Comparison of ENCODE assay signal across 9 cellular contexts in the genomic region with DNA sequence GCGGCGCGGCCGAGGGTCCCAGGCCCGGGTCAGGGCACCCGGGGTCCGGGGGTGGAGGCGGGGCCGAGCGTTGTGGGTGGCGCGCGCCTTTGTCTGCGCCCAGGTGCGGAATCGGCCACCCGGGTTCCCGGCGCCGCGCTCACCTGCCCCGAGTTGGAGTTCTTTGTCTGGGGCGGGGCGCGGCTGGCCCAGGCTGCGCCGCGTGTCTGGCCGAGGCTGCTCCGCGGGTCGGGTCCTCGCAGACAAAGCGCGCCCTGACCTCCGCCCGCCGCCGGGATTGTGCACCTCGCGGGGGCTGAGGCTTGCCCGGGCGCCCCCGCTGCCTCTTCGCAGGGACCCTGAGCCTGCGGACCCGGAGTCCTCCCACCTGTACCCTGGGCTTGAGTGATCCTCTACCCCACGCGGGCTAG. TPM values are rescaled to one million over a fixed set of nuclear protein-coding genes. Genes with fewer than 3 reads are reported as not detected.
A peak's percentile ranks its signal among the peaks of the same experiment; 100 is the strongest.
DNase-seq lines count a peak whose midpoint lies in the region; TF ChIP-seq lines count a peak whose summit lies in the region.
"Had no signal": no experiment of that assay in that cellular context is flagged by ENCODE, and none has a peak within 500 bp of the region (broad histone marks: within the 10 kb centered on the region; RNA-seq: fewer than 3 reads in every experiment).

No MANE protein-coding gene starts in this region.

- H3K27me3 ChIP-seq in dorsolateral prefrontal cortex (no peaks in the 10 kb centered on the region), mononuclear cell (ENCODE audit: insufficient read depth, low read length) (peaks cover 12% of the 10 kb centered on the region)

- TF ChIP-seq CTCF in dorsolateral prefrontal cortex (IDR thresholded peaks at IDR 0.05 in 54 of 56, conservative IDR thresholded peaks at IDR 0.05 in 2 of 56; ENCODE audit: low read depth in 1 of 56, partially characterized antibody in 56 of 56) = no peak

- H3K27ac ChIP-seq in dorsolateral prefrontal cortex (no peak overlapping the region), urinary bladder (ENCODE audit: low read depth) (no peak overlapping the region)

- peak overlapping the region; percentile 44 to 80 (median 66) for H3K4me3 ChIP-seq in dorsolateral prefrontal cortex
- peak overlapping the region; percentile 30 for H3K4me3 ChIP-seq in mononuclear cell (ENCODE audit: low read length)
- peak overlapping the region; percentile 69 for H3K4me3 ChIP-seq in urinary bladder (ENCODE audit: low read depth, low read length)

- WGBS in urinary bladder = under 1% methylated on average over 49 of the region's 49 CpGs

- H3K36me3 ChIP-seq in urinary bladder (ENCODE audit: insufficient read depth) = no peaks in the 10 kb centered on the region

- H3K4me1 ChIP-seq in mononuclear cell (ENCODE audit: insufficient read depth, low read length) (peaks cover 31% of the 10 kb centered on the region), urinary bladder (ENCODE audit: insufficient read depth) (peaks cover 2% of the 10 kb centered on the region)

- DNase-seq in activated CD4-positive, alpha-beta T cell treated with anti-CD3 and anti-CD28 coated beads for 48 hours = peak; percentile 37
- no peak for DNase-seq in activated CD4-positive, alpha-beta T cell treated with anti-CD3 and anti-CD28 coated beads for 1 hour
- DNase-seq in OCI-M1 (lab: John Stamatoyannopoulos, UW) = peak; percentile 40
- DNase-seq in dorsolateral prefrontal cortex = no peak
- no peak for DNase-seq in activated gamma-delta T cell treated with Interleukin-2 at 50 U/mL for 16 hours
- no peak for DNase-seq in occipital lobe (lab: John Stamatoyannopoulos, UW)

- no peaks in the 10 kb centered on the region for H3K9me3 ChIP-seq in mononuclear cell (ENCODE audit: low read depth, low read length)

- intact Hi-C loops in dorsolateral prefrontal cortex (cut with DNase I) = no loop called here

RNA-seq across cellular contexts. Expression of a gene that starts 50.0 kb away (rescaled TPM):
- total RNA-seq in dorsolateral prefrontal cortex (1 to 10 TPM in 11 of 120 experiments, under 1 TPM in 14, not detected in 95; 0.57 to 2.1 (median 0.86) TPM), mononuclear cell (not detected), urinary bladder (not detected), occipital lobe (not detected)
- 0.15 TPM for polyA plus RNA-seq in urinary bladder

RNA-seq across cellular contexts. Expression of a gene that starts 58.1 kb away (rescaled TPM):
- total RNA-seq in dorsolateral prefrontal cortex (1 to 10 TPM in 1 of 120 experiments, under 1 TPM in 11, not detected in 108; 0.25 to 1.3 (median 0.45) TPM), mononuclear cell (0.10 TPM), urinary bladder (not detected), occipital lobe (not detected)
- polyA plus RNA-seq in urinary bladder = 0.37 TPM
- total RNA-seq: dermis microvascular lymphatic vessel endothelial cell had no signal

Comparison
In these comparisons a context has a peak if more than half of its experiments do, and no peak if none do; other contexts are left out.
1. DNase-seq: peak in activated CD4-positive, alpha-beta T cell treated with anti-CD3 and anti-CD28 coated beads for 48 hours (single experiment) and OCI-M1 (single experiment); none in activated CD4-positive, alpha-beta T cell treated with anti-CD3 and anti-CD28 coated beads for 1 hour (single experiment), dorsolateral prefrontal cortex (0 of 10), activated gamma-delta T cell treated with Interleukin-2 at 50 U/mL for 16 hours (single experiment) and occipital lobe (single experiment).
2. Peak in every context shown above with its lines, with median percentiles within 50 percentile points of each other: H3K4me3 ChIP-seq.